Comparison of ENCODE assay signal across 8 cellular contexts in genomic region chr5:10635257-10635860, GRCh38.
A peak's percentile ranks its signal among the peaks of the same experiment; 100 is the strongest.
DNase-seq lines count a peak whose midpoint lies in the region; ATAC-seq, FAIRE-seq and TF ChIP-seq lines count a peak whose summit lies in the region.

No MANE protein-coding gene starts in this region.

- H3K36me3 Mint-ChIP-seq in Calu3 (ENCODE audit: insufficient read depth, unreplicated experiment): no peaks in the 10 kb centered on the region

- no TSS peak for BruUV-seq in Calu3 (replicated peaks; lab: Mats Ljungman, UMichigan)

- no peaks in the 10 kb centered on the region for H3K27me3 ChIP-seq in SU-DHL-6 (ENCODE audit: low read length)
- no peaks in the 10 kb centered on the region for H3K27me3 ChIP-seq in bronchial epithelial cell (ENCODE audit: control insufficient read depth, insufficient read depth, low read length)
- no peaks in the 10 kb centered on the region for H3K27me3 ChIP-seq in MG63

- no peaks in the 10 kb centered on the region for H4K20me1 ChIP-seq in SU-DHL-6 (ENCODE audit: low read depth, low read length)

- H3K27ac Mint-ChIP-seq in Calu3 (ENCODE audit: unreplicated experiment): no peak overlapping the region

- H3K27me3 Mint-ChIP-seq in Calu3 (ENCODE audit: unreplicated experiment): no peaks in the 10 kb centered on the region

- no peak overlapping the region for H2AFZ ChIP-seq in SU-DHL-6 (ENCODE audit: low read depth, low read length, severe bottlenecking)

- intact Hi-C loops in Calu3 (cut with micrococcal nuclease; ENCODE audit: unreplicated experiment): no loop called here

- FAIRE-seq in bronchial epithelial cell (lab: Jason Lieb, UNC): no peak

- no peak for TF ChIP-seq CTCF in SU-DHL-6 (IDR thresholded peaks at IDR 0.05; ENCODE audit: insufficient read depth, low read length, poor library complexity, severe bottlenecking)
- no peak for TF ChIP-seq CTCF in bronchial epithelial cell (IDR thresholded peaks at IDR 0.05; ENCODE audit: insufficient read depth, low read length, severe bottlenecking)
- no peak for TF ChIP-seq CTCF in Calu3 (IDR thresholded peaks at IDR 0.05; ENCODE audit: unreplicated experiment)

- H3K4me1 Mint-ChIP-seq in Calu3 (ENCODE audit: low read depth, unreplicated experiment): no peaks in the 10 kb centered on the region

- peaks cover 32% of the 10 kb centered on the region; the same call in 1 of the 2 replicates for H3K79me2 ChIP-seq in SU-DHL-6 (ENCODE audit: insufficient read depth, low read length)

- H3K4me3 ChIP-seq in SU-DHL-6 (ENCODE audit: insufficient read depth, low read length, poor library complexity, severe bottlenecking) (no peak overlapping the region), bronchial epithelial cell (ENCODE audit: low read depth, low read length) (no peak overlapping the region), MG63 (no peak overlapping the region)

- peak; percentile 77 for DNase-seq in GM19238 (ENCODE audit: insufficient read length, low spot score)
- DNase-seq in bronchial epithelial cell (ENCODE audit: low read depth): peak; percentile 77
- peak; percentile 62 for DNase-seq in stimulated activated CD4-positive, alpha-beta T cell treated with anti-CD3 and anti-CD28 coated beads, Interleukin-2, amount 100 ng/mL, for 4 hours (ENCODE audit: low read depth)
- DNase-seq in Calu3: no peak
- no peak for DNase-seq in MG63
- no peak for DNase-seq in ecto neural progenitor cell (ENCODE audit: low spot score)

- H3K9me2 ChIP-seq in SU-DHL-6 (replicated peaks; ENCODE audit: insufficient read depth, low read length): no peaks in the 10 kb centered on the region

- H3K9me3 ChIP-seq in SU-DHL-6 (ENCODE audit: insufficient read depth, low read length) (no peaks in the 10 kb centered on the region), MG63 (no peaks in the 10 kb centered on the region)

- H3F3A ChIP-seq in SU-DHL-6 (ENCODE audit: insufficient read depth): peaks cover 16% of the 10 kb centered on the region

- H3K36me3 ChIP-seq in SU-DHL-6 (ENCODE audit: low read length) (no peaks in the 10 kb centered on the region; the same call in 1 of the 2 replicates), bronchial epithelial cell (ENCODE audit: control insufficient read depth, insufficient read depth, low read length) (no peaks in the 10 kb centered on the region), MG63 (peaks cover 49% of the 10 kb centered on the region)

- CTCF ChIA-PET in Calu3 (lab: Charles Lee): no interaction called here

- H3K4me3 Mint-ChIP-seq in Calu3 (ENCODE audit: low read depth, unreplicated experiment): no peak overlapping the region

- peak overlapping the region; percentile 57 for H3K27ac ChIP-seq in SU-DHL-6 (ENCODE audit: low read depth, low read length)

- ATAC-seq in HG03095 (IDR thresholded peaks at IDR 0.05; ENCODE audit: unreplicated experiment): peak; percentile 64

- peak overlapping the region; percentile 18 for H3K4me2 ChIP-seq in SU-DHL-6 (ENCODE audit: low read depth, low read length, poor library complexity, severe bottlenecking)

- no peak overlapping the region for H3K9ac ChIP-seq in SU-DHL-6 (ENCODE audit: low read length)

- H3K9me3 Mint-ChIP-seq in Calu3 (ENCODE audit: low read depth, unreplicated experiment): peaks cover 3% of the 10 kb centered on the region

Comparison
In these comparisons a context has a peak if more than half of its experiments do, and no peak if none do; other contexts are left out.
1. DNase-seq: peak in GM19238 (single experiment), bronchial epithelial cell (single experiment) and stimulated activated CD4-positive, alpha-beta T cell treated with anti-CD3 and anti-CD28 coated beads, Interleukin-2, amount 100 ng/mL, for 4 hours (single experiment); none in Calu3 (single experiment), MG63 (single experiment) and ecto neural progenitor cell (single experiment).